12 cellular contexts compared by ENCODE assay signal in the genomic region with DNA sequence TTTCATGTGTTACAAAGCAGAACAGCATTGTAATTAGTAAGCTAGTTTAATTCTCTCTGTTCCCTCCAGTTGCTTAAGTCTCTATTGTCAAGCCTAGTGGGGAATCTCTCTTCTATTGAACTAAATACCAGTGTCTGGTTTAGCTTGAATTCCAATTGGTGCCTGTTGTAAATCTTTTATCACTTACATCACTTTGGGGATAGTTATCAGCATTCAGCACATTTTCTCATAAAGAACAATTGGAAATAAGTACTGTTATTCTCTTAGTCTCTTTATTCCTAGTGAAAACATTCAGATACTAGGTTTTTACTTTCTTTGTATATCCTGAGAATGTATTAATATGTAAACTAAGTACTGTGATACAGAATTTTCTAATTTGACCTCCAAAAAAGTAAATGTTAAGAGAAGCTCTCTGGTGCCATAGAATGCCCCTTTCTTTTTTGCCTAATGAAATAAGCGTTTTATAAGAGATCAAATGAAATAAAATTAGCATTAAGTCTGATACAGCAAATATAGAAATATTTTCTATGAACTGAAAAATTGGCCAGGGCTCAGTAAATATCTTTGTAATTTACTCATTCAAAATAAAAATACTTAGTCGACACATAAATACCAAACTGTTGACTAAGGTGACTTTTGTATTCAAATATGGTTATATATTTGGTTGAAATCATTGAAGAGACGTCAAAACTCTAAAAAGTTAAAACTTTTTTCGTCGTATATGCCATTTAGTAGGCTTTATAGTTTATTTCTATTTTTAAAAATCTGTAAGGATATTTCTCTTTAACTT. TPM values are rescaled to one million over a fixed set of nuclear protein-coding genes. Genes with fewer than 3 reads are reported as not detected.
DNase-seq lines count a peak whose midpoint lies in the region; ATAC-seq, FAIRE-seq and TF ChIP-seq lines count a peak whose summit lies in the region.
"Had no signal": no experiment of that assay in that cellular context is flagged by ENCODE, and none has a peak within 500 bp of the region (broad histone marks: within the 10 kb centered on the region; RNA-seq: fewer than 3 reads in every experiment).

No MANE protein-coding gene starts in this region.

- TF ChIP-seq POLR2A in Peyer's patch (IDR thresholded peaks at IDR 0.05): no peak

- no peak overlapping the region for H2AFZ ChIP-seq in GM23248

- H3K27me3 ChIP-seq in GM23248 (replicated peaks; ENCODE audit: insufficient read depth) (no peaks in the 10 kb centered on the region), Peyer's patch (no peaks in the 10 kb centered on the region)
- H3K27me3 ChIP-seq: upper lobe of left lung had no signal

- H3K36me3 Mint-ChIP-seq in activated T-helper 1 cell treated with anti-CD3 and anti-CD28 coated beads, Interleukin-12 subunit alpha, Interleukin-12 subunit beta, Interleukin-2, Interleukin-4 antibody, amounts not matched to agents 30 ng/mL and 10 ng/mL and 1 ng/mL, durations not matched to agents 14 hours and 24 hours and 36 hours (ENCODE audit: low read depth): peaks cover 13% of the 10 kb centered on the region
- H3K36me3 Mint-ChIP-seq in CD14-positive monocyte: peaks cover 6 to 8% of the 10 kb centered on the region in 2 donors

- peaks cover 47% of the 10 kb centered on the region for H3F3A ChIP-seq in GM23248 (ENCODE audit: insufficient read depth)

- peaks cover 70% of the 10 kb centered on the region for H3K79me2 ChIP-seq in GM23248 (ENCODE audit: insufficient read depth)

- peaks cover 43% of the 10 kb centered on the region for H3K4me1 Mint-ChIP-seq in activated T-helper 1 cell treated with anti-CD3 and anti-CD28 coated beads, Interleukin-12 subunit alpha, Interleukin-12 subunit beta, Interleukin-2, Interleukin-4 antibody, amounts not matched to agents 30 ng/mL and 10 ng/mL and 1 ng/mL, durations not matched to agents 14 hours and 24 hours and 36 hours (ENCODE audit: low read depth)
- peaks cover 16% of the 10 kb centered on the region for H3K4me1 Mint-ChIP-seq in CD14-positive monocyte

- no peaks in the 10 kb centered on the region; the same call in 1 of the 2 replicates for H4K20me1 ChIP-seq in GM23248 (ENCODE audit: insufficient read depth)

- H3K9me2 ChIP-seq in GM23248 (ENCODE audit: insufficient read depth): no peaks in the 10 kb centered on the region

- peak overlapping the region; percentile 93 for H3K4me2 ChIP-seq in GM23248 (ENCODE audit: unreplicated experiment)

- peak; percentile 12 for DNase-seq in AG20443 (ENCODE audit: low spot score)
- DNase-seq in GM23248: peak; percentile 64
- DNase-seq in activated T-helper 1 cell treated with anti-CD3 and anti-CD28 coated beads, Interleukin-12 subunit alpha, Interleukin-12 subunit beta, Interleukin-2, Interleukin-4 antibody, amounts not matched to agents 30 ng/mL and 10 ng/mL and 1 ng/mL, durations not matched to agents 14 hours and 24 hours and 36 hours (ENCODE audit: low spot score): no peak
- DNase-seq in kidney: no peak
- DNase-seq in CD14-positive monocyte (ENCODE audit: low spot score): no peak
- no peak for DNase-seq in Peyer's patch
- no peak for DNase-seq in T-helper 9 cell
- DNase-seq: activated CD8-positive, alpha-beta memory T cell treated with anti-CD3 and anti-CD28 coated beads, Interleukin-2, amount 50 U/mL, for 4 hours; head of caudate nucleus; stimulated activated CD4-positive, alpha-beta T cell treated with anti-CD3 and anti-CD28 coated beads, Interleukin-15, amount 100 ng/mL, for 24 hours; upper lobe of left lung had no signal

- peaks cover 11% of the 10 kb centered on the region for H3K36me3 ChIP-seq in GM23248 (ENCODE audit: low read depth)
- no peaks in the 10 kb centered on the region for H3K36me3 ChIP-seq in kidney (ENCODE audit: control insufficient read depth in 1 of 2, insufficient read depth in 2 of 2, low read length in 2 of 2)
- H3K36me3 ChIP-seq in Peyer's patch: peaks cover 0 to 11% (median 0%) of the 10 kb centered on the region in 3 donors

- H3K4me3 ChIP-seq in GM23248 (peak overlapping the region; percentile 93), kidney (ENCODE audit: low read length in 2 of 2) (no peak overlapping the region), Peyer's patch (no peak overlapping the region)
- H3K4me3 ChIP-seq: upper lobe of left lung had no signal

- no peak overlapping the region for H3K27ac Mint-ChIP-seq in activated T-helper 1 cell treated with anti-CD3 and anti-CD28 coated beads, Interleukin-12 subunit alpha, Interleukin-12 subunit beta, Interleukin-2, Interleukin-4 antibody, amounts not matched to agents 30 ng/mL and 10 ng/mL and 1 ng/mL, durations not matched to agents 14 hours and 24 hours and 36 hours
- H3K27ac Mint-ChIP-seq in CD14-positive monocyte: no peak overlapping the region

- FAIRE-seq in kidney (lab: Jason Lieb, UNC): peak; percentile 35

- TF ChIP-seq CTCF in kidney (IDR thresholded peaks at IDR 0.05; ENCODE audit: borderline replicate concordance, extremely low read depth, insufficient read depth): no peak
- no peak for TF ChIP-seq CTCF in CD14-positive monocyte (IDR thresholded peaks at IDR 0.05)
- no peak for TF ChIP-seq CTCF in Peyer's patch (IDR thresholded peaks at IDR 0.05)

- H3K4me1 ChIP-seq in GM23248 (ENCODE audit: insufficient read depth) (peaks cover 49% of the 10 kb centered on the region), kidney (ENCODE audit: control insufficient read depth in 1 of 2, insufficient read depth in 1 of 2, low read depth in 1 of 2, low read length in 2 of 2) (peaks cover 7 to 14% of the 10 kb centered on the region in 2 donors), Peyer's patch (peaks cover 0 to 20% (median 3%) of the 10 kb centered on the region in 4 donors)

- no peaks in the 10 kb centered on the region for H3K9me3 ChIP-seq in GM23248 (ENCODE audit: low read depth)
- no peaks in the 10 kb centered on the region for H3K9me3 ChIP-seq in kidney (ENCODE audit: control insufficient read depth in 1 of 2, low read length in 2 of 2)
- H3K9me3 ChIP-seq in Peyer's patch: no peaks in the 10 kb centered on the region
- H3K9me3 ChIP-seq: upper lobe of left lung had no signal

- peak overlapping the region; percentile 67 for H3K27ac ChIP-seq in GM23248
- no peak overlapping the region for H3K27ac ChIP-seq in kidney (ENCODE audit: low read depth in 2 of 2, low read length in 2 of 2)
- no peak overlapping the region for H3K27ac ChIP-seq in Peyer's patch
- H3K27ac ChIP-seq: upper lobe of left lung had no signal

- H3K27me3 Mint-ChIP-seq in activated T-helper 1 cell treated with anti-CD3 and anti-CD28 coated beads, Interleukin-12 subunit alpha, Interleukin-12 subunit beta, Interleukin-2, Interleukin-4 antibody, amounts not matched to agents 30 ng/mL and 10 ng/mL and 1 ng/mL, durations not matched to agents 14 hours and 24 hours and 36 hours (ENCODE audit: insufficient read depth): no peaks in the 10 kb centered on the region
- peaks cover 4 to 9% (median 4%) of the 10 kb centered on the region in 3 donors for H3K27me3 Mint-ChIP-seq in CD14-positive monocyte (ENCODE audit: low read depth in 3 of 3)

- no peak for ATAC-seq in HG03378 (IDR thresholded peaks at IDR 0.05; ENCODE audit: unreplicated experiment)

- in situ Hi-C loops in GM23248 (cut with MboI): no loop called here

- peak overlapping the region; percentile 98 for H3K4me3 Mint-ChIP-seq in activated T-helper 1 cell treated with anti-CD3 and anti-CD28 coated beads, Interleukin-12 subunit alpha, Interleukin-12 subunit beta, Interleukin-2, Interleukin-4 antibody, amounts not matched to agents 30 ng/mL and 10 ng/mL and 1 ng/mL, durations not matched to agents 14 hours and 24 hours and 36 hours
- no peak overlapping the region for H3K4me3 Mint-ChIP-seq in CD14-positive monocyte

- intact Hi-C loops in activated T-helper 1 cell treated with anti-CD3 and anti-CD28 coated beads, Interleukin-12 subunit alpha, Interleukin-12 subunit beta, Interleukin-2, Interleukin-4 antibody, amounts not matched to agents 30 ng/mL and 10 ng/mL and 1 ng/mL, durations not matched to agents 14 hours and 24 hours and 36 hours (cut with micrococcal nuclease): loop anchor here (5.0 to 10.0 kb wide), 6 partner anchors 33 to 1223 kb away; a partner anchor contains a TSS
- intact Hi-C loops in kidney (cut with DNase I) (no loop called here), CD14-positive monocyte (cut with micrococcal nuclease) (loop anchor here (10.0 kb wide), 1 partner anchor 544 kb away; a partner anchor contains a TSS)

- H3K9me3 Mint-ChIP-seq in activated T-helper 1 cell treated with anti-CD3 and anti-CD28 coated beads, Interleukin-12 subunit alpha, Interleukin-12 subunit beta, Interleukin-2, Interleukin-4 antibody, amounts not matched to agents 30 ng/mL and 10 ng/mL and 1 ng/mL, durations not matched to agents 14 hours and 24 hours and 36 hours: no peaks in the 10 kb centered on the region
- no peaks in the 10 kb centered on the region for H3K9me3 Mint-ChIP-seq in CD14-positive monocyte

- H3K9ac ChIP-seq in GM23248: peak overlapping the region; percentile 90
- H3K9ac ChIP-seq in kidney (ENCODE audit: low read length in 2 of 2): no peak overlapping the region

- WGBS in GM23248 (ENCODE audit: low coverage in 1 of 2, low lambda C conversion rate in 2 of 2, missing lambda C conversion rate in 2 of 2), 2 experiments: 30 to 31% methylated on average over 5 of the region's 5 CpGs

RNA-seq across cellular contexts. Expression of a gene that starts 25.4 kb away (rescaled TPM):
- 225 and 229 TPM in 2 replicates for total RNA-seq in GM23248 (2014; rRNA removed; shearing (Covaris generic))
- polyA plus RNA-seq in GM23248 (2016; fragmentation: Nextera tagmentation; extraction: Ambion mirVana): 97.1 and 97.4 TPM in 2 replicates
- 210 and 226 TPM in 2 replicates for total RNA-seq in activated T-helper 1 cell treated with anti-CD3 and anti-CD28 coated beads, Interleukin-12 subunit alpha, Interleukin-12 subunit beta, Interleukin-2, Interleukin-4 antibody, amounts not matched to agents 30 ng/mL and 10 ng/mL and 1 ng/mL, durations not matched to agents 14 hours and 24 hours and 36 hours
- 92.0 TPM for total RNA-seq in kidney
- polyA plus RNA-seq in kidney (ENCODE audit: insufficient read depth, low read depth, low replicate concordance): 32.2 TPM
- polyA plus RNA-seq in CD14-positive monocyte: 10 to 100 TPM; 17.5 to 20.7 TPM
- total RNA-seq in Peyer's patch: 100 to 1,000 TPM in 1 of 4 donors, 10 to 100 TPM in 3; 29.8 to 101 (median 42.1) TPM

Comparison
In these comparisons a context has a peak if more than half of its experiments do, and no peak if none do; other contexts are left out.
1. DNase-seq: peak in AG20443 (single experiment) and GM23248 (single experiment); none in activated T-helper 1 cell treated with anti-CD3 and anti-CD28 coated beads, Interleukin-12 subunit alpha, Interleukin-12 subunit beta, Interleukin-2, Interleukin-4 antibody, amounts not matched to agents 30 ng/mL and 10 ng/mL and 1 ng/mL, durations not matched to agents 14 hours and 24 hours and 36 hours (single experiment), kidney (single experiment), CD14-positive monocyte (single experiment), Peyer's patch (0 of 3) and T-helper 9 cell (single experiment).